9 cellular contexts compared by ENCODE assay signal in genomic region chr10:118340486-118340885, GRCh38.
DNase-seq lines count a peak whose midpoint lies in the region; ATAC-seq and TF ChIP-seq lines count a peak whose summit lies in the region.
"Had no signal": no experiment of that assay in that cellular context is flagged by ENCODE, and none has a peak within 500 bp of the region (broad histone marks: within the 10 kb centered on the region; RNA-seq: fewer than 3 reads in every experiment).

No MANE protein-coding gene starts in this region.

- peak overlapping the region; percentile 86 for H3K9ac ChIP-seq in Loucy (ENCODE audit: low read depth, low read length, poor library complexity, severe bottlenecking)

- TF ChIP-seq CTCF in GM06990 (IDR thresholded peaks at IDR 0.05; ENCODE audit: insufficient read depth, low read length, poor library complexity, severe bottlenecking) = no peak
- TF ChIP-seq CTCF in Loucy (conservative IDR thresholded peaks at IDR 0.05; ENCODE audit: low read length) = no peak
- no peak for TF ChIP-seq CTCF in nephron (IDR thresholded peaks at IDR 0.05; ENCODE audit: unreplicated experiment in 3 of 3)

- peak overlapping the region; percentile 82; the same call in 1 of the 2 replicates for H3K4me3 ChIP-seq in GM06990 (replicated peaks; ENCODE audit: low read depth, low read length)
- H3K4me3 ChIP-seq in Loucy (ENCODE audit: low read length, poor library complexity, severe bottlenecking) = peak overlapping the region; percentile 83

- no peaks in the 10 kb centered on the region for H3K9me2 ChIP-seq in Loucy (replicated peaks; ENCODE audit: low read depth, low read length)

- peaks cover 10% of the 10 kb centered on the region for H4K20me1 ChIP-seq in Loucy (ENCODE audit: insufficient read depth, low read length, poor library complexity, severe bottlenecking)

- H3K4me1 ChIP-seq in Loucy (ENCODE audit: insufficient read depth, low read length, poor library complexity, severe bottlenecking) = peaks cover 47% of the 10 kb centered on the region

- H3K27me3 ChIP-seq in GM06990 (replicated peaks; ENCODE audit: control insufficient read depth, insufficient read depth, low read length) (no peaks in the 10 kb centered on the region), Loucy (ENCODE audit: insufficient read depth, low read length, poor library complexity, severe bottlenecking) (no peaks in the 10 kb centered on the region)

- peak overlapping the region; percentile 98 for H3K4me2 ChIP-seq in Loucy (ENCODE audit: low read depth, low read length, poor library complexity, severe bottlenecking)

- peaks cover 44% of the 10 kb centered on the region for H3K79me2 ChIP-seq in Loucy (ENCODE audit: insufficient read depth, low read length)

- H3F3A ChIP-seq in Loucy (ENCODE audit: low read depth) = no peaks in the 10 kb centered on the region

- no peaks in the 10 kb centered on the region for H3K27me3 Mint-ChIP-seq in activated naive CD8-positive, alpha-beta T cell
- no peaks in the 10 kb centered on the region for H3K27me3 Mint-ChIP-seq in nephron (ENCODE audit: low read depth)

- no peaks in the 10 kb centered on the region for H3K9me3 Mint-ChIP-seq in activated naive CD8-positive, alpha-beta T cell (ENCODE audit: low read depth)
- H3K9me3 Mint-ChIP-seq in nephron = no peaks in the 10 kb centered on the region

- H3K36me3 ChIP-seq in GM06990 (ENCODE audit: control insufficient read depth, insufficient read depth, low read length) = peaks cover 2% of the 10 kb centered on the region
- H3K36me3 ChIP-seq in Loucy (ENCODE audit: insufficient read depth, low read length) = peaks cover 7% of the 10 kb centered on the region; the same call in 1 of the 2 replicates

- no peaks in the 10 kb centered on the region for H3K36me3 Mint-ChIP-seq in activated naive CD8-positive, alpha-beta T cell
- H3K36me3 Mint-ChIP-seq in nephron (ENCODE audit: low read depth) = peaks cover 7% of the 10 kb centered on the region

- H2AFZ ChIP-seq in Loucy (ENCODE audit: low read length) = no peak overlapping the region

- peak overlapping the region; percentile 96 for H3K4me3 Mint-ChIP-seq in activated naive CD8-positive, alpha-beta T cell
- H3K4me3 Mint-ChIP-seq in nephron = peak overlapping the region; percentile 83 to 95 (median 88)

- H3K9me3 ChIP-seq in Loucy (ENCODE audit: insufficient read depth, low read depth, low read length) = no peaks in the 10 kb centered on the region

- H3K27ac Mint-ChIP-seq in activated naive CD8-positive, alpha-beta T cell = peak overlapping the region; percentile 28
- no peak overlapping the region for H3K27ac Mint-ChIP-seq in nephron

- H3K4me1 Mint-ChIP-seq in activated naive CD8-positive, alpha-beta T cell (ENCODE audit: low read depth) = peaks cover 50% of the 10 kb centered on the region
- peaks cover 22% of the 10 kb centered on the region for H3K4me1 Mint-ChIP-seq in nephron

- no peak for ATAC-seq in HG03045 (IDR thresholded peaks at IDR 0.05; ENCODE audit: unreplicated experiment)

- no peak for DNase-seq in GM06990 (ENCODE audit: extremely low read depth, insufficient read length)
- no peak for DNase-seq in ecto neural progenitor cell (ENCODE audit: low spot score)
- no peak for DNase-seq in NCI-H345 treated with DMSO at 0.1 percent for 48 hours (lab: John Stamatoyannopoulos, UW; ENCODE audit: unreplicated experiment)
- DNase-seq: central memory CD4-positive, alpha-beta T cell; stimulated activated CD4-positive, alpha-beta T cell treated with anti-CD3 and anti-CD28 coated beads, Interleukin-1b, Interleukin-23, amount 100 ng/mL, for 48 hours had no signal
